In genomic region chr6:135146160-135146920, GRCh38 we compare ENCODE assay signal across 1 cellular context.
TF ChIP-seq lines count a peak whose summit lies in the region.

No MANE protein-coding gene starts in this region.

TF ChIP-seq in H1, 55 proteins besides CTCF, POLR2A, EP300 and RAD21:
- TF ChIP-seq BACH1 (IDR thresholded peaks at IDR 0.05; ENCODE audit: low read length) = no peak
- no peak for TF ChIP-seq CTBP2 (IDR thresholded peaks at IDR 0.05; ENCODE audit: borderline replicate concordance, insufficient read depth, insufficient read length, low read length)
- TF ChIP-seq GTF2F1 (IDR thresholded peaks at IDR 0.05; ENCODE audit: borderline replicate concordance, low read depth, low read length) = no peak
- no peak for TF ChIP-seq ATF3 (IDR thresholded peaks at IDR 0.05; ENCODE audit: insufficient read depth, low read depth, low read length)
- no peak for TF ChIP-seq RNF2 (IDR thresholded peaks at IDR 0.05; ENCODE audit: borderline replicate concordance, low read depth, low read length, missing control alignments, poor library complexity, severe bottlenecking)
- no peak for TF ChIP-seq CBX8 (IDR thresholded peaks at IDR 0.05; ENCODE audit: borderline replicate concordance, low read depth, low read length)
- TF ChIP-seq EGR1 (IDR thresholded peaks at IDR 0.05; ENCODE audit: borderline replicate concordance, low read depth, low read length) = no peak
- no peak for TF ChIP-seq SIRT6 (IDR thresholded peaks at IDR 0.05; ENCODE audit: low read length)
- TF ChIP-seq CHD2 (IDR thresholded peaks at IDR 0.05; ENCODE audit: low read length) = no peak
- TF ChIP-seq MAFK (IDR thresholded peaks at IDR 0.05; ENCODE audit: low read depth, low read length) = no peak
- no peak for TF ChIP-seq PHF8 (conservative IDR thresholded peaks at IDR 0.05; ENCODE audit: low read depth, low read length)
- TF ChIP-seq GABPA (IDR thresholded peaks at IDR 0.05; ENCODE audit: borderline replicate concordance, insufficient read depth, low read length) = no peak
- no peak for TF ChIP-seq EZH2 (IDR thresholded peaks at IDR 0.05; ENCODE audit: low read depth, low read length, severe bottlenecking)
- no peak for TF ChIP-seq NANOG (IDR thresholded peaks at IDR 0.05; ENCODE audit: insufficient read depth, low read depth, low read length, poor library complexity, severe bottlenecking)
- TF ChIP-seq SP4 (IDR thresholded peaks at IDR 0.05; ENCODE audit: low read length) = no peak
- TF ChIP-seq YY1 (IDR thresholded peaks at IDR 0.05; ENCODE audit: low read depth, low read length) = no peak
- TF ChIP-seq TAF1 (IDR thresholded peaks at IDR 0.05; ENCODE audit: low read depth, low read length) = no peak
- TF ChIP-seq TCF12 (IDR thresholded peaks at IDR 0.05; ENCODE audit: low read depth, low read length) = no peak
- TF ChIP-seq E2F6 (IDR thresholded peaks at IDR 0.05) = no peak
TF ChIP-seq in H1: peak in this region for 0.
